1 cellular context compared by ENCODE assay signal in genomic region chr1:100362821-100363466, GRCh38.
A peak's percentile ranks its signal among the peaks of the same experiment; 100 is the strongest.
TF ChIP-seq lines count a peak whose summit lies in the region.

No MANE protein-coding gene starts in this region.

TF ChIP-seq in K562, 482 proteins besides CTCF, POLR2A, EP300 and RAD21 (continued from another document and continues in another):
- no peak for TF ChIP-seq RNF219 (CRISPR knock-in tag; IDR thresholded peaks at IDR 0.05)
- TF ChIP-seq ZNF584 (CRISPR knock-in tag; IDR thresholded peaks at IDR 0.05; ENCODE audit: low read depth), result 0 out of 2 replicates have a peak, but pooled peaks have one; percentile 19
- peak; percentile 77 for TF ChIP-seq POLR2G (IDR thresholded peaks at IDR 0.05; ENCODE audit: low read depth, low read length)
- TF ChIP-seq ESRRA (IDR thresholded peaks at IDR 0.05; ENCODE audit: borderline replicate concordance, low read depth), result peak; percentile 95; the same call in 1 of the 2 replicates
- peak; percentile 76; the same call in 1 of the 2 replicates for TF ChIP-seq CREM (IDR thresholded peaks at IDR 0.05; ENCODE audit: low read depth)
- no peak for TF ChIP-seq PATZ1 (CRISPR knock-in tag; IDR thresholded peaks at IDR 0.05; ENCODE audit: borderline replicate concordance)
- peak; percentile 68; the same call in 1 of the 2 replicates for TF ChIP-seq CREB3L1 (IDR thresholded peaks at IDR 0.05; ENCODE audit: borderline replicate concordance, low read depth)
- TF ChIP-seq CBFA2T2 (conservative IDR thresholded peaks at IDR 0.05), result no peak
- peak; percentile 94 for TF ChIP-seq POLR2AphosphoS2 (IDR thresholded peaks at IDR 0.05; ENCODE audit: low read length)
- TF ChIP-seq TEAD4 (IDR thresholded peaks at IDR 0.05; ENCODE audit: low read length), result peak; percentile 40; the same call in 1 of the 2 replicates
- no peak for TF ChIP-seq TEAD4 (CRISPR knock-in tag; IDR thresholded peaks at IDR 0.05; ENCODE audit: borderline replicate concordance)
- peak; percentile 99 for TF ChIP-seq GTF2F1 (IDR thresholded peaks at IDR 0.05; ENCODE audit: low read depth, low read length)
- no peak for TF ChIP-seq MAX (CRISPR knock-in tag; IDR thresholded peaks at IDR 0.05)
- TF ChIP-seq SMARCB1 (IDR thresholded peaks at IDR 0.05; ENCODE audit: insufficient read length, low read depth), result no peak
- peak; percentile 43; the same call in 1 of the 2 replicates for TF ChIP-seq FOXM1 (IDR thresholded peaks at IDR 0.05; ENCODE audit: low read depth)
- TF ChIP-seq FOXM1 (CRISPR knock-in tag; IDR thresholded peaks at IDR 0.05; ENCODE audit: low read depth), result no peak
- TF ChIP-seq SUPT5H (IDR thresholded peaks at IDR 0.05), result peak; percentile 99
- TF ChIP-seq HNRNPL (IDR thresholded peaks at IDR 0.05; ENCODE audit: low read depth, low read length), result peak; percentile 47; the same call in 1 of the 2 replicates
- peak; percentile 74 for TF ChIP-seq ZNF592 (IDR thresholded peaks at IDR 0.05)
- TF ChIP-seq SFPQ (IDR thresholded peaks at IDR 0.05; ENCODE audit: low read depth, low read length), result no peak
- TF ChIP-seq CTBP1 (IDR thresholded peaks at IDR 0.05; ENCODE audit: borderline replicate concordance), result peak; percentile 42; the same call in 1 of the 2 replicates
- TF ChIP-seq HCFC1 (IDR thresholded peaks at IDR 0.05; ENCODE audit: low read depth, low read length), result peak; percentile 33; the same call in 1 of the 2 replicates
- no peak for TF ChIP-seq TCF3 (CRISPR knock-in tag; IDR thresholded peaks at IDR 0.05)
- peak; percentile 93 for TF ChIP-seq GTF2B (IDR thresholded peaks at IDR 0.05; ENCODE audit: extremely low read depth, insufficient read length)
- peak in 1 of 2 experiments; percentile 57; a peak in 1 of 4 replicates for TF ChIP-seq ZNF639 (CRISPR knock-in tag; conservative IDR thresholded peaks at IDR 0.05 in 1 of 2, IDR thresholded peaks at IDR 0.05 in 1 of 2)
- TF ChIP-seq ZNF449 (CRISPR knock-in tag; IDR thresholded peaks at IDR 0.05), result no peak
- no peak for TF ChIP-seq CBX2 (IDR thresholded peaks at IDR 0.05; ENCODE audit: insufficient read depth, low read length, poor library complexity, severe bottlenecking)
- peak; percentile 99 for TF ChIP-seq SREBF1 (IDR thresholded peaks at IDR 0.05; ENCODE audit: borderline replicate concordance, low read depth, low read length)
- peak in 1 of 2 experiments; percentile 89; a peak in 2 of 4 replicates for TF ChIP-seq MLLT1 (IDR thresholded peaks at IDR 0.05)
- TF ChIP-seq ZNF586 (CRISPR knock-in tag; conservative IDR thresholded peaks at IDR 0.05), result no peak
- peak; percentile 17 to 53; a peak in 3 of 4 replicates for TF ChIP-seq NRF1 (conservative IDR thresholded peaks at IDR 0.05 in 1 of 2, IDR thresholded peaks at IDR 0.05 in 1 of 2)
- no peak for TF ChIP-seq ZNF764 (CRISPR knock-in tag; IDR thresholded peaks at IDR 0.05; ENCODE audit: low read depth)
- peak; percentile 58 for TF ChIP-seq HNRNPLL (IDR thresholded peaks at IDR 0.05; ENCODE audit: low read depth, low read length, poor library complexity, severe bottlenecking)
- peak; percentile 98 for TF ChIP-seq POLR2H (tag; IDR thresholded peaks at IDR 0.05; ENCODE audit: low read depth)
- no peak for TF ChIP-seq ZNF699 (CRISPR knock-in tag; IDR thresholded peaks at IDR 0.05; ENCODE audit: insufficient replicate concordance)
- peak; percentile 67 for TF ChIP-seq SMAD1 (IDR thresholded peaks at IDR 0.05; ENCODE audit: low read depth, low read length, partially characterized antibody)
- TF ChIP-seq NFE2L1 (tag; IDR thresholded peaks at IDR 0.05; ENCODE audit: borderline replicate concordance, low read depth), result no peak
- TF ChIP-seq TFE3 (CRISPR knock-in tag; IDR thresholded peaks at IDR 0.05), result no peak
- peak in 1 of 2 experiments; percentile 26; a peak in 1 of 4 replicates for TF ChIP-seq ARNT (IDR thresholded peaks at IDR 0.05)
